Comparison of ENCODE assay signal across 8 cellular contexts in genomic region chr16:83952940-83953795, GRCh38. TPM values are rescaled to one million over a fixed set of nuclear protein-coding genes. Genes with fewer than 3 reads are reported as not detected.
DNase-seq lines count a peak whose midpoint lies in the region; ATAC-seq and TF ChIP-seq lines count a peak whose summit lies in the region.

TSS of gene OSGIN1 (plus strand) at chr16:83953240. CDS start at chr16:83957672, 4,432 bp downstream.

- WGBS in esophagus muscularis mucosa = 2% methylated on average over 20 of the region's 30 CpGs

- H3K27me3 Mint-ChIP-seq in CD8-positive, alpha-beta memory T cell = peaks cover 18 to 22% of the 10 kb centered on the region in 2 donors

- peaks cover 0 to 7% (median 6%) of the 10 kb centered on the region in 3 donors for H3K4me1 Mint-ChIP-seq in CD8-positive, alpha-beta memory T cell
- H3K4me1 Mint-ChIP-seq in stimulated activated effector memory CD8-positive, alpha-beta T cell treated with anti-CD3 and anti-CD28 coated beads, Interleukin-12 subunit alpha, Interleukin-12 subunit beta, amount 100 ng/mL, for 72 hours = no peaks in the 10 kb centered on the region

- POLR2A ChIA-PET in CD8-positive, alpha-beta memory T cell (lab: Charles Lee) = no interaction called here
- POLR2A ChIA-PET in OCI-LY7 (lab: Charles Lee) = no interaction called here

- peak within 1 kb of the TSS in 6 of 7 donors; percentile 55 to 86 (median 66) for H3K4me3 Mint-ChIP-seq in CD8-positive, alpha-beta memory T cell
- H3K4me3 Mint-ChIP-seq in stimulated activated effector memory CD8-positive, alpha-beta T cell treated with anti-CD3 and anti-CD28 coated beads, Interleukin-12 subunit alpha, Interleukin-12 subunit beta, amount 100 ng/mL, for 72 hours = peak within 1 kb of the TSS; percentile 55

- intact Hi-C loops in OCI-LY7 (cut with micrococcal nuclease; ENCODE audit: unreplicated experiment) (loop anchor here (10.0 kb wide), 2 partner anchors 128 to 222 kb away; no protein-coding TSS in a partner anchor), esophagus muscularis mucosa (cut with DNase I) (loop anchor here (5.0 to 10.0 kb wide), 3 partner anchors 56 to 232 kb away; partner anchors contain the start of genes MLYCD and TAF1C)

- H3K9me2 ChIP-seq in OCI-LY7 (ENCODE audit: insufficient read depth, low read length) = no peaks in the 10 kb centered on the region

- H2AFZ ChIP-seq in OCI-LY7 (ENCODE audit: low read length) = peak within 1 kb of the TSS; percentile 59; the same call in 1 of the 2 replicates

- H3K27ac Mint-ChIP-seq in CD8-positive, alpha-beta memory T cell = peak within 1 kb of the TSS in 2 of 8 donors; percentile 24 to 54
- no peak within 1 kb of the TSS for H3K27ac Mint-ChIP-seq in stimulated activated effector memory CD8-positive, alpha-beta T cell treated with anti-CD3 and anti-CD28 coated beads, Interleukin-12 subunit alpha, Interleukin-12 subunit beta, amount 100 ng/mL, for 72 hours

- H3K4me3 ChIP-seq in CD8-positive, alpha-beta memory T cell (ENCODE audit: low read length) = no peak within 1 kb of the TSS
- H3K4me3 ChIP-seq in OCI-LY7 (ENCODE audit: low read depth, low read length, poor library complexity, severe bottlenecking) (peak within 1 kb of the TSS; percentile 12), esophagus muscularis mucosa (peak within 1 kb of the TSS; percentile 67 to 75 (median 67)), muscle layer of duodenum (ENCODE audit: low read depth in 1 of 2, low read length in 2 of 2) (peak within 1 kb of the TSS; percentile 68 to 72)

- H3K9me3 Mint-ChIP-seq in CD8-positive, alpha-beta memory T cell = no peaks in the 10 kb centered on the region
- H3K9me3 Mint-ChIP-seq in stimulated activated effector memory CD8-positive, alpha-beta T cell treated with anti-CD3 and anti-CD28 coated beads, Interleukin-12 subunit alpha, Interleukin-12 subunit beta, amount 100 ng/mL, for 72 hours = no peaks in the 10 kb centered on the region

- H3K9me3 ChIP-seq in CD8-positive, alpha-beta memory T cell (ENCODE audit: low read length) = no peaks in the 10 kb centered on the region
- H3K9me3 ChIP-seq in OCI-LY7 (ENCODE audit: low read length) = no peaks in the 10 kb centered on the region
- H3K9me3 ChIP-seq in esophagus muscularis mucosa = no peaks in the 10 kb centered on the region
- no peaks in the 10 kb centered on the region for H3K9me3 ChIP-seq in muscle layer of duodenum (ENCODE audit: control insufficient read depth in 1 of 2, low read length in 2 of 2)

- peak within 1 kb of the TSS; percentile 59 for H3K4me2 ChIP-seq in OCI-LY7 (ENCODE audit: low read length)

- no TSS peak for BruUV-seq in OCI-LY7 (replicated peaks; lab: Mats Ljungman, UMichigan)

- H3K36me3 Mint-ChIP-seq in CD8-positive, alpha-beta memory T cell = no peaks in the 10 kb centered on the region
- H3K36me3 Mint-ChIP-seq in stimulated activated effector memory CD8-positive, alpha-beta T cell treated with anti-CD3 and anti-CD28 coated beads, Interleukin-12 subunit alpha, Interleukin-12 subunit beta, amount 100 ng/mL, for 72 hours = no peaks in the 10 kb centered on the region

- CTCF ChIA-PET in CD8-positive, alpha-beta memory T cell (lab: Charles Lee) = interaction anchor here (3.3 kb wide), 1 partner anchor 234 kb away, joined by 9 read pairs; the partner anchor contains the start of gene TAF1C
- CTCF ChIA-PET in OCI-LY7 (lab: Charles Lee; ENCODE audit: unreplicated experiment) = no interaction called here

- H3K36me3 ChIP-seq in CD8-positive, alpha-beta memory T cell (ENCODE audit: insufficient read depth, low read length) = no peaks in the 10 kb centered on the region
- no peaks in the 10 kb centered on the region for H3K36me3 ChIP-seq in OCI-LY7 (ENCODE audit: insufficient read depth, low read length)
- peaks cover 4 to 16% (median 8%) of the 10 kb centered on the region in 4 donors for H3K36me3 ChIP-seq in esophagus muscularis mucosa
- peaks cover 0 to 1% of the 10 kb centered on the region in 2 donors for H3K36me3 ChIP-seq in muscle layer of duodenum (ENCODE audit: control insufficient read depth in 1 of 2, insufficient read depth in 2 of 2, low read length in 2 of 2)

- peak; percentile 1 for TF ChIP-seq EP300 in esophagus muscularis mucosa (IDR thresholded peaks at IDR 0.05)

- peak within 1 kb of the TSS; percentile 54 for H3K27ac ChIP-seq in CD8-positive, alpha-beta memory T cell (ENCODE audit: low read depth, low read length)
- H3K27ac ChIP-seq in OCI-LY7 (ENCODE audit: low read depth, low read length, poor library complexity, severe bottlenecking) = no peak within 1 kb of the TSS
- H3K27ac ChIP-seq in esophagus muscularis mucosa (replicated peaks in 1 of 4) = peak within 1 kb of the TSS; percentile 93 to 97 (median 94)
- H3K27ac ChIP-seq in muscle layer of duodenum (ENCODE audit: low read length) = peak within 1 kb of the TSS; percentile 87

- peak; percentile 93 for TF ChIP-seq POLR2A in esophagus muscularis mucosa (IDR thresholded peaks at IDR 0.05; ENCODE audit: low read depth)

- peaks cover 6% of the 10 kb centered on the region for H3K27me3 ChIP-seq in CD8-positive, alpha-beta memory T cell (ENCODE audit: insufficient read depth, low read length, poor library complexity, severe bottlenecking)
- H3K27me3 ChIP-seq in esophagus muscularis mucosa (no peaks in the 10 kb centered on the region), muscle layer of duodenum (ENCODE audit: low read depth, low read length) (no peaks in the 10 kb centered on the region)

- H3K4me1 ChIP-seq in CD8-positive, alpha-beta memory T cell (ENCODE audit: insufficient read depth, low read length) = no peaks in the 10 kb centered on the region
- H3K4me1 ChIP-seq in OCI-LY7 (ENCODE audit: insufficient read depth, low read length, poor library complexity, severe bottlenecking) = peaks cover 8% of the 10 kb centered on the region
- H3K4me1 ChIP-seq in esophagus muscularis mucosa = peaks cover 31 to 50% (median 46%) of the 10 kb centered on the region in 4 donors
- peaks cover 10 to 26% of the 10 kb centered on the region in 2 donors for H3K4me1 ChIP-seq in muscle layer of duodenum (ENCODE audit: control insufficient read depth in 1 of 2, insufficient read depth in 2 of 2, low read length in 2 of 2)

- DNase-seq in CD8-positive, alpha-beta memory T cell = peak in 2 of 5 donors; percentile 7 to 56
- DNase-seq in HS-5 (ENCODE audit: low read depth) (peak; percentile 49), OCI-LY7 (ENCODE audit: low spot score) (peak; percentile 33), esophagus muscularis mucosa (ENCODE audit: extremely low spot score) (peak; percentile 99)
- DNase-seq in activated T-cell treated with anti-CD3 and anti-CD28 coated beads, Interleukin-2, amount 50 U/mL, for 1 hour = peak; percentile 35
- DNase-seq in stimulated activated effector memory CD8-positive, alpha-beta T cell treated with anti-CD3 and anti-CD28 coated beads, Interleukin-12 subunit alpha, Interleukin-12 subunit beta, amount 100 ng/mL, for 72 hours (ENCODE audit: low spot score in 2 of 2) = peak; percentile 46 to 79

- no peaks in the 10 kb centered on the region for H4K20me1 ChIP-seq in OCI-LY7 (ENCODE audit: insufficient read depth, low read length)

- H3K79me2 ChIP-seq in OCI-LY7 (ENCODE audit: insufficient read depth, low read depth, low read length) = no peaks in the 10 kb centered on the region

- TF ChIP-seq CTCF in OCI-LY7 (conservative IDR thresholded peaks at IDR 0.05; ENCODE audit: low read length) (no peak), esophagus muscularis mucosa (IDR thresholded peaks at IDR 0.05) (peak in 1 of 3 experiments; percentile 22)

- ATAC-seq in GM19468 (IDR thresholded peaks at IDR 0.05; ENCODE audit: extremely low read depth, unreplicated experiment) = peak; percentile 47
- ATAC-seq in stimulated activated effector memory CD8-positive, alpha-beta T cell treated with anti-CD3 and anti-CD28 coated beads, Interleukin-12 subunit alpha, Interleukin-12 subunit beta, amount 100 ng/mL, for 72 hours = peak; percentile 90

RNA-seq across cellular contexts. Expression of gene OSGIN1, which starts in this region (rescaled TPM):
- under 1 TPM; 0.83 to 0.86 TPM for total RNA-seq in CD8-positive, alpha-beta memory T cell
- polyA plus RNA-seq in CD8-positive, alpha-beta memory T cell = 0.21 TPM
- total RNA-seq in OCI-LY7 (2014; rRNA removed; shearing (Covaris generic)) = 0.28 and 0.41 TPM in 2 replicates
- 1.0 and 2.0 TPM in 2 replicates for total RNA-seq in OCI-LY7 (2022)
- 10 to 100 TPM in 3 of 4 donors, 1 to 10 TPM in 1; 7.1 to 17.6 (median 13.8) TPM for total RNA-seq in esophagus muscularis mucosa
